ENCODE assay signal across 2 cellular contexts in genomic region chr22:38850941-38851849, GRCh38.
TF ChIP-seq lines count a peak whose summit lies in the region.

No MANE protein-coding gene starts in this region.

TF ChIP-seq in SK-N-SH treated with all-trans-retinoic acid at 6 μM for 48 hours, 23 proteins besides CTCF, POLR2A, EP300 and RAD21:
- TF ChIP-seq, protein P1, sequence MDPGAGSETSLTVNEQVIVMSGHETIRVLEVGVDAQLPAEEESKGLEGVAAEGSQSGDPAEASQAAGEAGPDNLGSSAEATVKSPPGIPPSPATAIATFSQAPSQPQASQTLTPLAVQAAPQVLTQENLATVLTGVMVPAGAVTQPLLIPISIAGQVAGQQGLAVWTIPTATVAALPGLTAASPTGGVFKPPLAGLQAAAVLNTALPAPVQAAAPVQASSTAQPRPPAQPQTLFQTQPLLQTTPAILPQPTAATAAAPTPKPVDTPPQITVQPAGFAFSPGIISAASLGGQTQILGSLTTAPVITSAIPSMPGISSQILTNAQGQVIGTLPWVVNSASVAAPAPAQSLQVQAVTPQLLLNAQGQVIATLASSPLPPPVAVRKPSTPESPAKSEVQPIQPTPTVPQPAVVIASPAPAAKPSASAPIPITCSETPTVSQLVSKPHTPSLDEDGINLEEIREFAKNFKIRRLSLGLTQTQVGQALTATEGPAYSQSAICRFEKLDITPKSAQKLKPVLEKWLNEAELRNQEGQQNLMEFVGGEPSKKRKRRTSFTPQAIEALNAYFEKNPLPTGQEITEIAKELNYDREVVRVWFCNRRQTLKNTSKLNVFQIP (CRISPR knock-in tag; IDR thresholded peaks at IDR 0.05; ENCODE audit: borderline replicate concordance, low read depth) = no peak
- TF ChIP-seq, protein P2, sequence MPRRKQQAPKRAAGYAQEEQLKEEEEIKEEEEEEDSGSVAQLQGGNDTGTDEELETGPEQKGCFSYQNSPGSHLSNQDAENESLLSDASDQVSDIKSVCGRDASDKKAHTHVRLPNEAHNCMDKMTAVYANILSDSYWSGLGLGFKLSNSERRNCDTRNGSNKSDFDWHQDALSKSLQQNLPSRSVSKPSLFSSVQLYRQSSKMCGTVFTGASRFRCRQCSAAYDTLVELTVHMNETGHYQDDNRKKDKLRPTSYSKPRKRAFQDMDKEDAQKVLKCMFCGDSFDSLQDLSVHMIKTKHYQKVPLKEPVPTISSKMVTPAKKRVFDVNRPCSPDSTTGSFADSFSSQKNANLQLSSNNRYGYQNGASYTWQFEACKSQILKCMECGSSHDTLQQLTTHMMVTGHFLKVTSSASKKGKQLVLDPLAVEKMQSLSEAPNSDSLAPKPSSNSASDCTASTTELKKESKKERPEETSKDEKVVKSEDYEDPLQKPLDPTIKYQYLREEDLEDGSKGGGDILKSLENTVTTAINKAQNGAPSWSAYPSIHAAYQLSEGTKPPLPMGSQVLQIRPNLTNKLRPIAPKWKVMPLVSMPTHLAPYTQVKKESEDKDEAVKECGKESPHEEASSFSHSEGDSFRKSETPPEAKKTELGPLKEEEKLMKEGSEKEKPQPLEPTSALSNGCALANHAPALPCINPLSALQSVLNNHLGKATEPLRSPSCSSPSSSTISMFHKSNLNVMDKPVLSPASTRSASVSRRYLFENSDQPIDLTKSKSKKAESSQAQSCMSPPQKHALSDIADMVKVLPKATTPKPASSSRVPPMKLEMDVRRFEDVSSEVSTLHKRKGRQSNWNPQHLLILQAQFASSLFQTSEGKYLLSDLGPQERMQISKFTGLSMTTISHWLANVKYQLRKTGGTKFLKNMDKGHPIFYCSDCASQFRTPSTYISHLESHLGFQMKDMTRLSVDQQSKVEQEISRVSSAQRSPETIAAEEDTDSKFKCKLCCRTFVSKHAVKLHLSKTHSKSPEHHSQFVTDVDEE (CRISPR knock-in tag; IDR thresholded peaks at IDR 0.05) = no peak
- TF ChIP-seq PPARA (CRISPR knock-in tag; IDR thresholded peaks at IDR 0.05; ENCODE audit: borderline replicate concordance) (no peak), ISL1 (CRISPR knock-in tag; IDR thresholded peaks at IDR 0.05) (no peak), TOX (CRISPR knock-in tag; IDR thresholded peaks at IDR 0.05; ENCODE audit: borderline replicate concordance) (no peak), ARNTL (CRISPR knock-in tag; IDR thresholded peaks at IDR 0.05; ENCODE audit: borderline replicate concordance, low read depth) (no peak), TCF4 (CRISPR knock-in tag; IDR thresholded peaks at IDR 0.05; ENCODE audit: borderline replicate concordance) (no peak), ZFP30 (CRISPR knock-in tag; IDR thresholded peaks at IDR 0.05) (no peak), ZNF565 (CRISPR knock-in tag; conservative IDR thresholded peaks at IDR 0.05; ENCODE audit: low read depth) (no peak), CSDC2 (CRISPR knock-in tag; IDR thresholded peaks at IDR 0.05) (no peak), CSRNP3 (CRISPR knock-in tag; IDR thresholded peaks at IDR 0.05) (no peak), ZC3H10 (CRISPR knock-in tag; IDR thresholded peaks at IDR 0.05) (no peak), BACH2 (CRISPR knock-in tag; IDR thresholded peaks at IDR 0.05; ENCODE audit: borderline replicate concordance) (no peak), RARB (CRISPR knock-in tag; IDR thresholded peaks at IDR 0.05) (no peak), ESRRG (CRISPR knock-in tag; IDR thresholded peaks at IDR 0.05) (no peak), SNAI2 (CRISPR knock-in tag; IDR thresholded peaks at IDR 0.05) (no peak), ZFP3 (CRISPR knock-in tag; IDR thresholded peaks at IDR 0.05) (no peak), ZNF8 (CRISPR knock-in tag; IDR thresholded peaks at IDR 0.05) (no peak)
- TF ChIP-seq, protein P3, sequence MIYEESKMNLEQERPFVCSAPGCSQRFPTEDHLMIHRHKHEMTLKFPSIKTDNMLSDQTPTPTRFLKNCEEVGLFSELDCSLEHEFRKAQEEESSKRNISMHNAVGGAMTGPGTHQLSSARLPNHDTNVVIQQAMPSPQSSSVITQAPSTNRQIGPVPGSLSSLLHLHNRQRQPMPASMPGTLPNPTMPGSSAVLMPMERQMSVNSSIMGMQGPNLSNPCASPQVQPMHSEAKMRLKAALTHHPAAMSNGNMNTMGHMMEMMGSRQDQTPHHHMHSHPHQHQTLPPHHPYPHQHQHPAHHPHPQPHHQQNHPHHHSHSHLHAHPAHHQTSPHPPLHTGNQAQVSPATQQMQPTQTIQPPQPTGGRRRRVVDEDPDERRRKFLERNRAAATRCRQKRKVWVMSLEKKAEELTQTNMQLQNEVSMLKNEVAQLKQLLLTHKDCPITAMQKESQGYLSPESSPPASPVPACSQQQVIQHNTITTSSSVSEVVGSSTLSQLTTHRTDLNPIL (CRISPR knock-in tag; IDR thresholded peaks at IDR 0.05; ENCODE audit: low read depth) = no peak
- TF ChIP-seq, protein P4, sequence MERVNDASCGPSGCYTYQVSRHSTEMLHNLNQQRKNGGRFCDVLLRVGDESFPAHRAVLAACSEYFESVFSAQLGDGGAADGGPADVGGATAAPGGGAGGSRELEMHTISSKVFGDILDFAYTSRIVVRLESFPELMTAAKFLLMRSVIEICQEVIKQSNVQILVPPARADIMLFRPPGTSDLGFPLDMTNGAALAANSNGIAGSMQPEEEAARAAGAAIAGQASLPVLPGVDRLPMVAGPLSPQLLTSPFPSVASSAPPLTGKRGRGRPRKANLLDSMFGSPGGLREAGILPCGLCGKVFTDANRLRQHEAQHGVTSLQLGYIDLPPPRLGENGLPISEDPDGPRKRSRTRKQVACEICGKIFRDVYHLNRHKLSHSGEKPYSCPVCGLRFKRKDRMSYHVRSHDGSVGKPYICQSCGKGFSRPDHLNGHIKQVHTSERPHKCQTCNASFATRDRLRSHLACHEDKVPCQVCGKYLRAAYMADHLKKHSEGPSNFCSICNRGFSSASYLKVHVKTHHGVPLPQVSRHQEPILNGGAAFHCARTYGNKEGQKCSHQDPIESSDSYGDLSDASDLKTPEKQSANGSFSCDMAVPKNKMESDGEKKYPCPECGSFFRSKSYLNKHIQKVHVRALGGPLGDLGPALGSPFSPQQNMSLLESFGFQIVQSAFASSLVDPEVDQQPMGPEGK (CRISPR knock-in tag; IDR thresholded peaks at IDR 0.05; ENCODE audit: borderline replicate concordance) = no peak

TF ChIP-seq in SK-N-SH, 30 proteins besides CTCF, POLR2A, EP300 and RAD21:
- no peak for TF ChIP-seq CHD2 (IDR thresholded peaks at IDR 0.05; ENCODE audit: low read length, partially characterized antibody)
- TF ChIP-seq JUND (IDR thresholded peaks at IDR 0.05) = no peak
- no peak for TF ChIP-seq RFX5 (IDR thresholded peaks at IDR 0.05; ENCODE audit: low read length)
- TF ChIP-seq TCF12 (IDR thresholded peaks at IDR 0.05) = no peak
- TF ChIP-seq FOSL2 (IDR thresholded peaks at IDR 0.05; ENCODE audit: borderline replicate concordance, low read depth) = no peak
- no peak for TF ChIP-seq MXI1 (IDR thresholded peaks at IDR 0.05; ENCODE audit: low read depth, low read length)
- no peak for TF ChIP-seq YY1 (IDR thresholded peaks at IDR 0.05; ENCODE audit: low read depth)
- TF ChIP-seq, protein P5, sequence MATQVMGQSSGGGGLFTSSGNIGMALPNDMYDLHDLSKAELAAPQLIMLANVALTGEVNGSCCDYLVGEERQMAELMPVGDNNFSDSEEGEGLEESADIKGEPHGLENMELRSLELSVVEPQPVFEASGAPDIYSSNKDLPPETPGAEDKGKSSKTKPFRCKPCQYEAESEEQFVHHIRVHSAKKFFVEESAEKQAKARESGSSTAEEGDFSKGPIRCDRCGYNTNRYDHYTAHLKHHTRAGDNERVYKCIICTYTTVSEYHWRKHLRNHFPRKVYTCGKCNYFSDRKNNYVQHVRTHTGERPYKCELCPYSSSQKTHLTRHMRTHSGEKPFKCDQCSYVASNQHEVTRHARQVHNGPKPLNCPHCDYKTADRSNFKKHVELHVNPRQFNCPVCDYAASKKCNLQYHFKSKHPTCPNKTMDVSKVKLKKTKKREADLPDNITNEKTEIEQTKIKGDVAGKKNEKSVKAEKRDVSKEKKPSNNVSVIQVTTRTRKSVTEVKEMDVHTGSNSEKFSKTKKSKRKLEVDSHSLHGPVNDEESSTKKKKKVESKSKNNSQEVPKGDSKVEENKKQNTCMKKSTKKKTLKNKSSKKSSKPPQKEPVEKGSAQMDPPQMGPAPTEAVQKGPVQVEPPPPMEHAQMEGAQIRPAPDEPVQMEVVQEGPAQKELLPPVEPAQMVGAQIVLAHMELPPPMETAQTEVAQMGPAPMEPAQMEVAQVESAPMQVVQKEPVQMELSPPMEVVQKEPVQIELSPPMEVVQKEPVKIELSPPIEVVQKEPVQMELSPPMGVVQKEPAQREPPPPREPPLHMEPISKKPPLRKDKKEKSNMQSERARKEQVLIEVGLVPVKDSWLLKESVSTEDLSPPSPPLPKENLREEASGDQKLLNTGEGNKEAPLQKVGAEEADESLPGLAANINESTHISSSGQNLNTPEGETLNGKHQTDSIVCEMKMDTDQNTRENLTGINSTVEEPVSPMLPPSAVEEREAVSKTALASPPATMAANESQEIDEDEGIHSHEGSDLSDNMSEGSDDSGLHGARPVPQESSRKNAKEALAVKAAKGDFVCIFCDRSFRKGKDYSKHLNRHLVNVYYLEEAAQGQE (IDR thresholded peaks at IDR 0.05; ENCODE audit: low read depth, low read length) = no peak
- TF ChIP-seq NRF1 (IDR thresholded peaks at IDR 0.05; ENCODE audit: low read depth, low read length) = no peak
- TF ChIP-seq, protein P6, sequence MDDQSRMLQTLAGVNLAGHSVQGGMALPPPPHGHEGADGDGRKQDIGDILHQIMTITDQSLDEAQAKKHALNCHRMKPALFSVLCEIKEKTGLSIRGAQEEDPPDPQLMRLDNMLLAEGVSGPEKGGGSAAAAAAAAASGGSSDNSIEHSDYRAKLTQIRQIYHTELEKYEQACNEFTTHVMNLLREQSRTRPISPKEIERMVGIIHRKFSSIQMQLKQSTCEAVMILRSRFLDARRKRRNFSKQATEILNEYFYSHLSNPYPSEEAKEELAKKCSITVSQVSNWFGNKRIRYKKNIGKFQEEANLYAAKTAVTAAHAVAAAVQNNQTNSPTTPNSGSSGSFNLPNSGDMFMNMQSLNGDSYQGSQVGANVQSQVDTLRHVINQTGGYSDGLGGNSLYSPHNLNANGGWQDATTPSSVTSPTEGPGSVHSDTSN (IDR thresholded peaks at IDR 0.05) = no peak
- TF ChIP-seq GABPA (IDR thresholded peaks at IDR 0.05; ENCODE audit: low read depth) = no peak
- TF ChIP-seq, protein P7, sequence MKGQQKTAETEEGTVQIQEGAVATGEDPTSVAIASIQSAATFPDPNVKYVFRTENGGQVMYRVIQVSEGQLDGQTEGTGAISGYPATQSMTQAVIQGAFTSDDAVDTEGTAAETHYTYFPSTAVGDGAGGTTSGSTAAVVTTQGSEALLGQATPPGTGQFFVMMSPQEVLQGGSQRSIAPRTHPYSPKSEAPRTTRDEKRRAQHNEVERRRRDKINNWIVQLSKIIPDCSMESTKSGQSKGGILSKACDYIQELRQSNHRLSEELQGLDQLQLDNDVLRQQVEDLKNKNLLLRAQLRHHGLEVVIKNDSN (IDR thresholded peaks at IDR 0.05; ENCODE audit: borderline replicate concordance, low read depth) = no peak
- TF ChIP-seq POLR2AphosphoS5 (IDR thresholded peaks at IDR 0.05; ENCODE audit: low read depth, low read length) = no peak
- TF ChIP-seq, protein P8, sequence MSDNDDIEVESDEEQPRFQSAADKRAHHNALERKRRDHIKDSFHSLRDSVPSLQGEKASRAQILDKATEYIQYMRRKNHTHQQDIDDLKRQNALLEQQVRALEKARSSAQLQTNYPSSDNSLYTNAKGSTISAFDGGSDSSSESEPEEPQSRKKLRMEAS (IDR thresholded peaks at IDR 0.05; ENCODE audit: low read depth) = no peak
